Comparison of ENCODE assay signal across 12 cellular contexts in the genomic region with DNA sequence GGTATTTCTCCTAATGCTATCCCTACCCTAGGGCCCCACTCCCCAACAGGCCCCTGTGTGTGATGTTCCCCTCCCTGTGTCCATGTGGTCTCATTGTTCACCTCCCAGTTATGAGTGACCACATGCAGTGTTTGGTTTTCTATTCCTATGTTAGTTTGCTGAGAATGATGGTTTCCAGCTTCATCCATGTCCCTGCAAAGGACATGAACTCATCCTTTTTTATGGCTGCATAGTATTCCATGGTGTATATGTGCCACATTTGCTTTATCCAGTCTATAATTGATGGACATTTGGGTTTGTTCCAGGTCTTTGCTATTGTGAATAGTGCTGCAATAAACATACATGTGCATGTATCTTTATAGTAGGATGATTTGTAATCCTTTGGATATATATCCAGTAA. TPM values are rescaled to one million over a fixed set of nuclear protein-coding genes. Genes with fewer than 3 reads are reported as not detected.
"Had no signal": no experiment of that assay in that cellular context is flagged by ENCODE, and none has a peak within 500 bp of the region (broad histone marks: within the 10 kb centered on the region; RNA-seq: fewer than 3 reads in every experiment).

No MANE protein-coding gene starts in this region.

RNA-seq across cellular contexts. Expression of a gene that starts 19.0 kb away (rescaled TPM):
- total RNA-seq: kidney, kidney epithelial cell, lung microvascular endothelial cell, mammary epithelial cell, myocyte had no signal
- polyA plus RNA-seq: mammary epithelial cell had no signal

RNA-seq across cellular contexts. Expression of a gene that starts 51.6 kb away (rescaled TPM):
- total RNA-seq: hepatocyte, kidney epithelial cell, left lobe of liver, left ventricle myocardium superior, lower leg skin, lung microvascular endothelial cell, mammary epithelial cell, mesothelial cell of epicardium, mucosa of gallbladder, myocyte had no signal
- polyA plus RNA-seq: hepatocyte, keratinocyte, mammary epithelial cell had no signal
